ENCODE assay signal across 1 cellular context in genomic region chr13:27605610-27606200, GRCh38.
TF ChIP-seq lines count a peak whose summit lies in the region.

No MANE protein-coding gene starts in this region.

TF ChIP-seq in GM12878, 131 proteins besides CTCF, POLR2A, EP300 and RAD21 (continued from another document):
- TF ChIP-seq YY1 (IDR thresholded peaks at IDR 0.05; ENCODE audit: low read depth, low read length) (peak; percentile 51; the same call in 1 of the 2 replicates), SP1 (IDR thresholded peaks at IDR 0.05; ENCODE audit: low read depth, low read length) (no peak), DPF2 (IDR thresholded peaks at IDR 0.05) (no peak), PKNOX1 (IDR thresholded peaks at IDR 0.05) (no peak), JUNB (IDR thresholded peaks at IDR 0.05) (no peak), POU2F2 (IDR thresholded peaks at IDR 0.05; ENCODE audit: borderline replicate concordance, low read depth, low read length) (no peak), CHD2 (IDR thresholded peaks at IDR 0.05; ENCODE audit: borderline replicate concordance, low read depth, low read length) (no peak), ZSCAN29 (IDR thresholded peaks at IDR 0.05) (no peak), EED (IDR thresholded peaks at IDR 0.05; ENCODE audit: low read depth) (no peak), SIN3A (IDR thresholded peaks at IDR 0.05; ENCODE audit: low read depth, low read length) (no peak), FOXK2 (IDR thresholded peaks at IDR 0.05) (no peak), NR2C1 (IDR thresholded peaks at IDR 0.05) (0 out of 2 replicates have a peak, but pooled peaks have one; percentile 19), ZNF592 (IDR thresholded peaks at IDR 0.05) (no peak), TCF12 (IDR thresholded peaks at IDR 0.05; ENCODE audit: low read depth, low read length) (no peak), SMARCA5 (IDR thresholded peaks at IDR 0.05) (no peak), ZBED1 (IDR thresholded peaks at IDR 0.05; ENCODE audit: borderline replicate concordance) (no peak), GATAD2B (conservative IDR thresholded peaks at IDR 0.05; ENCODE audit: low read depth) (no peak), GABPA (IDR thresholded peaks at IDR 0.05; ENCODE audit: low read depth) (no peak), ATF7 (IDR thresholded peaks at IDR 0.05; ENCODE audit: low read depth) (no peak), ZNF274 (IDR thresholded peaks at IDR 0.05; ENCODE audit: insufficient read depth, insufficient read length) (no peak), BCL11A (IDR thresholded peaks at IDR 0.05; ENCODE audit: low read depth, low read length) (no peak), RELB (IDR thresholded peaks at IDR 0.05; ENCODE audit: low read depth) (0 out of 2 replicates have a peak, but pooled peaks have one; percentile 39), RELA (IDR thresholded peaks at IDR 0.05; ENCODE audit: borderline replicate concordance, partially characterized antibody) (no peak), STAT1 (conservative IDR thresholded peaks at IDR 0.05) (no peak), E4F1 (IDR thresholded peaks at IDR 0.05; ENCODE audit: borderline replicate concordance, partially characterized antibody) (no peak), KLF5 (IDR thresholded peaks at IDR 0.05; ENCODE audit: partially characterized antibody) (no peak), MTA2 (IDR thresholded peaks at IDR 0.05; ENCODE audit: low read depth) (peak; percentile 18; the same call in 1 of the 2 replicates), SREBF2 (IDR thresholded peaks at IDR 0.05; ENCODE audit: low read length) (no peak), POLR2AphosphoS2 (IDR thresholded peaks at IDR 0.05; ENCODE audit: low read depth, low read length) (no peak), NBN (IDR thresholded peaks at IDR 0.05) (no peak)
- TF ChIP-seq, protein P1, sequence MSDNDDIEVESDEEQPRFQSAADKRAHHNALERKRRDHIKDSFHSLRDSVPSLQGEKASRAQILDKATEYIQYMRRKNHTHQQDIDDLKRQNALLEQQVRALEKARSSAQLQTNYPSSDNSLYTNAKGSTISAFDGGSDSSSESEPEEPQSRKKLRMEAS (IDR thresholded peaks at IDR 0.05; ENCODE audit: low read depth, low read length): no peak
